In genomic region chr1:1873186-1873585, GRCh38 we compare ENCODE assay signal across 14 cellular contexts. TPM values are rescaled to one million over a fixed set of nuclear protein-coding genes. Genes with fewer than 3 reads are reported as not detected.
DNase-seq lines count a peak whose midpoint lies in the region; ATAC-seq and TF ChIP-seq lines count a peak whose summit lies in the region.
"Had no signal": no experiment of that assay in that cellular context is flagged by ENCODE, and none has a peak within 500 bp of the region (broad histone marks: within the 10 kb centered on the region; RNA-seq: fewer than 3 reads in every experiment).

No MANE protein-coding gene starts in this region.

- no peak for TF ChIP-seq POLR2A in thyroid gland (IDR thresholded peaks at IDR 0.05)

- H3K4me1 ChIP-seq in lung (ENCODE audit: control insufficient read depth in 2 of 2, insufficient read depth in 2 of 2, low read length in 2 of 2) (peaks cover 37 to 39% of the 10 kb centered on the region in 2 donors), thyroid gland (peaks cover 51 to 56% of the 10 kb centered on the region in 2 donors)

- TF ChIP-seq CTCF in lung (IDR thresholded peaks at IDR 0.05; ENCODE audit: control extremely low read depth, extremely low read depth) (no peak), thyroid gland (IDR thresholded peaks at IDR 0.05) (no peak), coronary artery (IDR thresholded peaks at IDR 0.05) (no peak)

- H3K27ac ChIP-seq in lung (ENCODE audit: low read depth in 1 of 2, low read length in 1 of 2) (peak overlapping the region; percentile 4 to 41), thyroid gland (peak overlapping the region in 1 of 3 donors; percentile 30), coronary artery (no peak overlapping the region)
- H3K27ac ChIP-seq: 22Rv1, SJCRH30 had no signal

- H3K36me3 ChIP-seq in lung (ENCODE audit: control insufficient read depth in 2 of 2, insufficient read depth in 2 of 2, low read length in 2 of 2), result peaks cover 0 to 18% of the 10 kb centered on the region in 2 donors
- no peaks in the 10 kb centered on the region for H3K36me3 ChIP-seq in thyroid gland

- DNase-seq in DMS 273 (lab: John Stamatoyannopoulos, UW; ENCODE audit: unreplicated experiment) (peak; percentile 30), DMS 273 treated with DMSO at 0.1 percent for 48 hours (lab: John Stamatoyannopoulos, UW) (no peak), cerebellar cortex (ENCODE audit: low spot score) (peak; percentile 89), lung (ENCODE audit: low spot score) (no peak), thyroid gland (peak; percentile 84 to 89), NCI-H2227 treated with DMSO at 0.1 percent for 48 hours (lab: John Stamatoyannopoulos, UW) (no peak), coronary artery (ENCODE audit: low spot score) (no peak)
- DNase-seq: activated T-cell treated with anti-CD3 and anti-CD28 coated beads, Interleukin-2, amount 50 U/mL, for 1 hour; NCI-H1092; NCI-H748 treated with DMSO at 0.1 percent for 48 hours; SJCRH30 had no signal

- 70 to 83% methylated on average over 2 of the region's 2 CpGs for WGBS in lung, 2 donors
- WGBS in thyroid gland, 2 donors, result 55 to 60% methylated on average over 2 of the region's 2 CpGs

- H3K4me3 ChIP-seq in lung (no peak overlapping the region), thyroid gland (replicated peaks in 1 of 3) (no peak overlapping the region), coronary artery (no peak overlapping the region)
- H3K4me3 ChIP-seq: SJCRH30 had no signal

- ATAC-seq in lung (ENCODE audit: insufficient read depth, low FRiP score) (no peak), HG03460 (IDR thresholded peaks at IDR 0.05; ENCODE audit: unreplicated experiment) (no peak)

- H3K27me3 ChIP-seq in lung (ENCODE audit: control insufficient read depth, insufficient read depth) (no peaks in the 10 kb centered on the region), thyroid gland (no peaks in the 10 kb centered on the region)
- H3K27me3 ChIP-seq: SJCRH30 had no signal

- H3K9me3 ChIP-seq in lung (ENCODE audit: control insufficient read depth in 2 of 2, insufficient read depth in 1 of 2, low read length in 1 of 2) (no peaks in the 10 kb centered on the region), thyroid gland (no peaks in the 10 kb centered on the region)
- H3K9me3 ChIP-seq: SJCRH30 had no signal

- intact Hi-C loops in thyroid gland (cut with DNase I), result no loop called here

RNA-seq across cellular contexts. Expression of gene GNB1, which starts 17.7 kb away (rescaled TPM):
- total RNA-seq in lung (100 to 1,000 TPM; 160 to 338 TPM), thyroid gland (100 to 1,000 TPM; 154 to 200 (median 174) TPM)
- 100 to 1,000 TPM; 114 to 222 TPM for polyA plus RNA-seq in lung

RNA-seq across cellular contexts. Expression of gene CALML6, which starts 41.9 kb away (rescaled TPM):
- total RNA-seq in lung, result under 1 TPM; 0.17 to 0.55 TPM
- polyA plus RNA-seq in lung, result under 1 TPM; 0.11 to 0.51 TPM
- under 1 TPM in 1 of 4 donors, not detected in 3; 0.13 TPM for total RNA-seq in thyroid gland
- total RNA-seq: HT1080 had no signal

RNA-seq across cellular contexts. Expression of gene TMEM52, which starts 45.9 kb away (rescaled TPM):
- total RNA-seq in lung (1 to 10 TPM in 1 of 2 donors, not detected in 1; 6.1 TPM), thyroid gland (not detected)
- 1 to 10 TPM; 2.8 to 3.1 TPM for polyA plus RNA-seq in lung

Comparison
In these comparisons a context has a peak if more than half of its experiments do, and no peak if none do; other contexts are left out.
1. DNase-seq: peak in DMS 273 (single experiment), cerebellar cortex (single experiment) and thyroid gland (2 of 2); none in DMS 273 treated with DMSO at 0.1 percent for 48 hours (single experiment), lung (single experiment), NCI-H2227 treated with DMSO at 0.1 percent for 48 hours (single experiment) and coronary artery (single experiment).
2. H3K27ac ChIP-seq: peak in lung (2 of 2); none in coronary artery (0 of 2).